In the genomic region with DNA sequence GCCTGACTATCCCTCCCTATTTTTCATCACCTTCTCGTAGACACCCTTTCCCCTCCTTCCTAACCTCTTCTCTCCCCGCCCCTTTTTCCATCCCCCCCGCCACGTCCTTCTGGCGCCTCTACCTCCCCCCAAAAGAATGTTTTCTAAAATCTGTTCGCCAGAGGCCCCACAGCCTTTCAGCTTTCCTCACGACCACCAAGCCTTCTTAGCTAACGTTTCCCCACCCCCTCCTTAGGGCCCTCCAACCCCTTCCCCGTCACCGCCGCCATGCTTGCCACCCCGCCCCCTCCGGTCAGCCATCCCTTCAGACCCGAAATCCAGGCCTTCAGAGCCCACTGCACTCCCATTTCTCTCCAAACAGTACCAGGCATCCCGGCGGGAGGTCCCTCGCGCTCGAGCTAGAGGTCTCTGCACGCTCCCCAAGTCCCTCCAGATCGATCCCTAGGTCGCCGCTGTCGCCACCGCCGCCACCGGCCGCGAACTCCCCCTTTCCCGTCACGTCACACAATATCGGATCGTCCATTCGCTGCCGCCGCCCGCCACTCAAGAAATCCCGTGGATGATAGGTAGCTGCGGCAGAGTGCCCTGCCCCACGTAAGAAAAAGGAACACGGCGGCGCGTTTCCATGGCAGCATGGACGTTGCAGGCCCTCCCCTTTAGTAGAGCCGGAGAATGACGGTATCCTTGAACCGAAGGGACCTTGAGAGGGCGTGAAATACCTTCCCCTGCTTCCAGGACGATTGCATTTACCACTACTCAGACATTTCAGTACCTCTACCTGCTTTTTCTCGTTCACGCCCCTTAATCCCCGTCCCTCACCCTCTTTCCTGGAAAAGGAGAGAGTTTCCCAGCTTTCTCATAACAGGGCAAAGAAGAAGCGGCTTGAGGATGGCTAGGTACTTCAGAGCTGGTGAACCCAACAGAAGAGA, we compare ENCODE assay signal across 1 cellular context.
TF ChIP-seq lines count a peak whose summit lies in the region.

A gene with protein sequence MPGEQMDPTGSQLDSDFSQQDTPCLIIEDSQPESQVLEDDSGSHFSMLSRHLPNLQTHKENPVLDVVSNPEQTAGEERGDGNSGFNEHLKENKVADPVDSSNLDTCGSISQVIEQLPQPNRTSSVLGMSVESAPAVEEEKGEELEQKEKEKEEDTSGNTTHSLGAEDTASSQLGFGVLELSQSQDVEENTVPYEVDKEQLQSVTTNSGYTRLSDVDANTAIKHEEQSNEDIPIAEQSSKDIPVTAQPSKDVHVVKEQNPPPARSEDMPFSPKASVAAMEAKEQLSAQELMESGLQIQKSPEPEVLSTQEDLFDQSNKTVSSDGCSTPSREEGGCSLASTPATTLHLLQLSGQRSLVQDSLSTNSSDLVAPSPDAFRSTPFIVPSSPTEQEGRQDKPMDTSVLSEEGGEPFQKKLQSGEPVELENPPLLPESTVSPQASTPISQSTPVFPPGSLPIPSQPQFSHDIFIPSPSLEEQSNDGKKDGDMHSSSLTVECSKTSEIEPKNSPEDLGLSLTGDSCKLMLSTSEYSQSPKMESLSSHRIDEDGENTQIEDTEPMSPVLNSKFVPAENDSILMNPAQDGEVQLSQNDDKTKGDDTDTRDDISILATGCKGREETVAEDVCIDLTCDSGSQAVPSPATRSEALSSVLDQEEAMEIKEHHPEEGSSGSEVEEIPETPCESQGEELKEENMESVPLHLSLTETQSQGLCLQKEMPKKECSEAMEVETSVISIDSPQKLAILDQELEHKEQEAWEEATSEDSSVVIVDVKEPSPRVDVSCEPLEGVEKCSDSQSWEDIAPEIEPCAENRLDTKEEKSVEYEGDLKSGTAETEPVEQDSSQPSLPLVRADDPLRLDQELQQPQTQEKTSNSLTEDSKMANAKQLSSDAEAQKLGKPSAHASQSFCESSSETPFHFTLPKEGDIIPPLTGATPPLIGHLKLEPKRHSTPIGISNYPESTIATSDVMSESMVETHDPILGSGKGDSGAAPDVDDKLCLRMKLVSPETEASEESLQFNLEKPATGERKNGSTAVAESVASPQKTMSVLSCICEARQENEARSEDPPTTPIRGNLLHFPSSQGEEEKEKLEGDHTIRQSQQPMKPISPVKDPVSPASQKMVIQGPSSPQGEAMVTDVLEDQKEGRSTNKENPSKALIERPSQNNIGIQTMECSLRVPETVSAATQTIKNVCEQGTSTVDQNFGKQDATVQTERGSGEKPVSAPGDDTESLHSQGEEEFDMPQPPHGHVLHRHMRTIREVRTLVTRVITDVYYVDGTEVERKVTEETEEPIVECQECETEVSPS (N-terminal part only) (minus strand): TSS at position 484 of the 929 bp plus-strand sequence. CDS start 113 bp downstream, at position 371.

TF ChIP-seq in HepG2, 621 proteins besides CTCF, POLR2A, EP300 and RAD21 (continued from another document and continues in another):
- TF ChIP-seq, protein P1, sequence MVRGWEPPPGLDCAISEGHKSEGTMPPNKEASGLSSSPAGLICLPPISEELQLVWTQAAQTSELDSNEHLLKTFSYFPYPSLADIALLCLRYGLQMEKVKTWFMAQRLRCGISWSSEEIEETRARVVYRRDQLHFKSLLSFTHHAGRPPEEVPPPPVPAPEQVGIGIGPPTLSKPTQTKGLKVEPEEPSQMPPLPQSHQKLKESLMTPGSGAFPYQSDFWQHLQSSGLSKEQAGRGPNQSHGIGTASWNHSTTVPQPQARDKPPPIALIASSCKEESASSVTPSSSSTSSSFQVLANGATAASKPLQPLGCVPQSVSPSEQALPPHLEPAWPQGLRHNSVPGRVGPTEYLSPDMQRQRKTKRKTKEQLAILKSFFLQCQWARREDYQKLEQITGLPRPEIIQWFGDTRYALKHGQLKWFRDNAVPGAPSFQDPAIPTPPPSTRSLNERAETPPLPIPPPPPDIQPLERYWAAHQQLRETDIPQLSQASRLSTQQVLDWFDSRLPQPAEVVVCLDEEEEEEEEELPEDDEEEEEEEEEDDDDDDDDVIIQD (CRISPR knock-in tag; IDR thresholded peaks at IDR 0.05; ENCODE audit: low read depth): 0 out of 2 replicates have a peak, but pooled peaks have one; percentile 27
- TF ChIP-seq CAMTA2 (CRISPR knock-in tag; IDR thresholded peaks at IDR 0.05; ENCODE audit: borderline replicate concordance) (0 out of 2 replicates have a peak, but pooled peaks have one; percentile 46), PAX8 (CRISPR knock-in tag; IDR thresholded peaks at IDR 0.05; ENCODE audit: borderline replicate concordance) (no peak), SOX5 (CRISPR knock-in tag; IDR thresholded peaks at IDR 0.05; ENCODE audit: borderline replicate concordance) (0 out of 2 replicates have a peak, but pooled peaks have one; percentile 14), KDM5A (IDR thresholded peaks at IDR 0.05; ENCODE audit: borderline replicate concordance, low read length) (peak; percentile 41; the same call in 1 of the 2 replicates), KAT8 (CRISPR knock-in tag; IDR thresholded peaks at IDR 0.05) (peak; percentile 43; the same call in 1 of the 2 replicates), ZNF563 (CRISPR knock-in tag; IDR thresholded peaks at IDR 0.05) (no peak; the same call in 1 of the 2 replicates), KMT2A (CRISPR knock-in tag; IDR thresholded peaks at IDR 0.05) (0 out of 2 replicates have a peak, but pooled peaks have one; percentile 24), KLF6 (CRISPR knock-in tag; IDR thresholded peaks at IDR 0.05) (no peak), ZMYM4 (CRISPR knock-in tag; IDR thresholded peaks at IDR 0.05) (peak; percentile 22; the same call in 1 of the 2 replicates), ARNT2 (CRISPR knock-in tag; IDR thresholded peaks at IDR 0.05; ENCODE audit: low read depth) (0 out of 2 replicates have a peak, but pooled peaks have one; percentile 34), ZNF737 (CRISPR knock-in tag; IDR thresholded peaks at IDR 0.05; ENCODE audit: borderline replicate concordance) (no peak), POLR2G (IDR thresholded peaks at IDR 0.05; ENCODE audit: low read depth, low read length) (peak; percentile 54), YEATS2 (CRISPR knock-in tag; IDR thresholded peaks at IDR 0.05; ENCODE audit: borderline replicate concordance) (peak; percentile 48; the same call in 1 of the 2 replicates), ZFY (CRISPR knock-in tag; IDR thresholded peaks at IDR 0.05) (no peak; the same call in 1 of the 2 replicates), HNRNPL (IDR thresholded peaks at IDR 0.05; ENCODE audit: low read depth, low read length) (no peak), TCF7L2 (IDR thresholded peaks at IDR 0.05; ENCODE audit: low read depth, low read length) (no peak), BHLHE40 (IDR thresholded peaks at IDR 0.05; ENCODE audit: low read length) (no peak), ZNF792 (CRISPR knock-in tag; IDR thresholded peaks at IDR 0.05) (peak; percentile 62; the same call in 1 of the 2 replicates), MAFF (IDR thresholded peaks at IDR 0.05; ENCODE audit: low read depth, low read length) (no peak), ZMAT3 (CRISPR knock-in tag; conservative IDR thresholded peaks at IDR 0.05) (no peak), CREM (IDR thresholded peaks at IDR 0.05) (peak; percentile 94), CREM (CRISPR knock-in tag; IDR thresholded peaks at IDR 0.05) (0 out of 2 replicates have a peak, but pooled peaks have one; percentile 54)
- TF ChIP-seq, protein P2, sequence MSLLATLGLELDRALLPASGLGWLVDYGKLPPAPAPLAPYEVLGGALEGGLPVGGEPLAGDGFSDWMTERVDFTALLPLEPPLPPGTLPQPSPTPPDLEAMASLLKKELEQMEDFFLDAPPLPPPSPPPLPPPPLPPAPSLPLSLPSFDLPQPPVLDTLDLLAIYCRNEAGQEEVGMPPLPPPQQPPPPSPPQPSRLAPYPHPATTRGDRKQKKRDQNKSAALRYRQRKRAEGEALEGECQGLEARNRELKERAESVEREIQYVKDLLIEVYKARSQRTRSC (CRISPR knock-in tag; IDR thresholded peaks at IDR 0.05; ENCODE audit: low read depth): 0 out of 2 replicates have a peak, but pooled peaks have one; percentile 66
- TF ChIP-seq, protein P3, sequence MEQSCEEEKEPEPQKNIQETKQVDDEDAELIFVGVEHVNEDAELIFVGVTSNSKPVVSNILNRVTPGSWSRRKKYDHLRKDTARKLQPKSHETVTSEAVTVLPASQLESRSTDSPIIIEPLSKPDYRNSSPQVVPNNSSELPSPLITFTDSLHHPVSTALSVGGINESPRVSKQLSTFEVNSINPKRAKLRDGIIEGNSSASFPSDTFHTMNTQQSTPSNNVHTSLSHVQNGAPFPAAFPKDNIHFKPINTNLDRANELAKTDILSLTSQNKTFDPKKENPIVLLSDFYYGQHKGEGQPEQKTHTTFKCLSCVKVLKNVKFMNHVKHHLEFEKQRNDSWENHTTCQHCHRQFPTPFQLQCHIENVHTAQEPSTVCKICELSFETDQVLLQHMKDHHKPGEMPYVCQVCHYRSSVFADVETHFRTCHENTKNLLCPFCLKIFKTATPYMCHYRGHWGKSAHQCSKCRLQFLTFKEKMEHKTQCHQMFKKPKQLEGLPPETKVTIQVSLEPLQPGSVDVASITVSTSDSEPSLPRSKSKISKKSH (CRISPR knock-in tag; IDR thresholded peaks at IDR 0.05; ENCODE audit: borderline replicate concordance): peak; percentile 29; the same call in 1 of the 2 replicates
- TF ChIP-seq, protein P4, sequence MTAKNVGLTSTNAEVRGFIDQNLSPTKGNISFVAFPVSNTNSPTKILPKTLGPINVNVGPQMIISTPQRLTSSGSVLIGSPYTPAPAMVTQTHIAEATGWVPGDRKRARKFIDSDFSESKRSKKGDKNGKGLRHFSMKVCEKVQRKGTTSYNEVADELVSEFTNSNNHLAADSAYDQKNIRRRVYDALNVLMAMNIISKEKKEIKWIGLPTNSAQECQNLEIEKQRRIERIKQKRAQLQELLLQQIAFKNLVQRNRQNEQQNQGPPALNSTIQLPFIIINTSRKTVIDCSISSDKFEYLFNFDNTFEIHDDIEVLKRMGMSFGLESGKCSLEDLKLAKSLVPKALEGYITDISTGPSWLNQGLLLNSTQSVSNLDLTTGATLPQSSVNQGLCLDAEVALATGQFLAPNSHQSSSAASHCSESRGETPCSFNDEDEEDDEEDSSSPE (CRISPR knock-in tag; IDR thresholded peaks at IDR 0.05): 0 out of 2 replicates have a peak, but pooled peaks have one; percentile 43
- TF ChIP-seq, protein P5, sequence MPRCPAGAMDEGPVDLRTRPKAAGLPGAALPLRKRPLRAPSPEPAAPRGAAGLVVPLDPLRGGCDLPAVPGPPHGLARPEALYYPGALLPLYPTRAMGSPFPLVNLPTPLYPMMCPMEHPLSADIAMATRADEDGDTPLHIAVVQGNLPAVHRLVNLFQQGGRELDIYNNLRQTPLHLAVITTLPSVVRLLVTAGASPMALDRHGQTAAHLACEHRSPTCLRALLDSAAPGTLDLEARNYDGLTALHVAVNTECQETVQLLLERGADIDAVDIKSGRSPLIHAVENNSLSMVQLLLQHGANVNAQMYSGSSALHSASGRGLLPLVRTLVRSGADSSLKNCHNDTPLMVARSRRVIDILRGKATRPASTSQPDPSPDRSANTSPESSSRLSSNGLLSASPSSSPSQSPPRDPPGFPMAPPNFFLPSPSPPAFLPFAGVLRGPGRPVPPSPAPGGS (CRISPR knock-in tag; IDR thresholded peaks at IDR 0.05): peak; percentile 61; the same call in 1 of the 2 replicates
- TF ChIP-seq, protein P6, sequence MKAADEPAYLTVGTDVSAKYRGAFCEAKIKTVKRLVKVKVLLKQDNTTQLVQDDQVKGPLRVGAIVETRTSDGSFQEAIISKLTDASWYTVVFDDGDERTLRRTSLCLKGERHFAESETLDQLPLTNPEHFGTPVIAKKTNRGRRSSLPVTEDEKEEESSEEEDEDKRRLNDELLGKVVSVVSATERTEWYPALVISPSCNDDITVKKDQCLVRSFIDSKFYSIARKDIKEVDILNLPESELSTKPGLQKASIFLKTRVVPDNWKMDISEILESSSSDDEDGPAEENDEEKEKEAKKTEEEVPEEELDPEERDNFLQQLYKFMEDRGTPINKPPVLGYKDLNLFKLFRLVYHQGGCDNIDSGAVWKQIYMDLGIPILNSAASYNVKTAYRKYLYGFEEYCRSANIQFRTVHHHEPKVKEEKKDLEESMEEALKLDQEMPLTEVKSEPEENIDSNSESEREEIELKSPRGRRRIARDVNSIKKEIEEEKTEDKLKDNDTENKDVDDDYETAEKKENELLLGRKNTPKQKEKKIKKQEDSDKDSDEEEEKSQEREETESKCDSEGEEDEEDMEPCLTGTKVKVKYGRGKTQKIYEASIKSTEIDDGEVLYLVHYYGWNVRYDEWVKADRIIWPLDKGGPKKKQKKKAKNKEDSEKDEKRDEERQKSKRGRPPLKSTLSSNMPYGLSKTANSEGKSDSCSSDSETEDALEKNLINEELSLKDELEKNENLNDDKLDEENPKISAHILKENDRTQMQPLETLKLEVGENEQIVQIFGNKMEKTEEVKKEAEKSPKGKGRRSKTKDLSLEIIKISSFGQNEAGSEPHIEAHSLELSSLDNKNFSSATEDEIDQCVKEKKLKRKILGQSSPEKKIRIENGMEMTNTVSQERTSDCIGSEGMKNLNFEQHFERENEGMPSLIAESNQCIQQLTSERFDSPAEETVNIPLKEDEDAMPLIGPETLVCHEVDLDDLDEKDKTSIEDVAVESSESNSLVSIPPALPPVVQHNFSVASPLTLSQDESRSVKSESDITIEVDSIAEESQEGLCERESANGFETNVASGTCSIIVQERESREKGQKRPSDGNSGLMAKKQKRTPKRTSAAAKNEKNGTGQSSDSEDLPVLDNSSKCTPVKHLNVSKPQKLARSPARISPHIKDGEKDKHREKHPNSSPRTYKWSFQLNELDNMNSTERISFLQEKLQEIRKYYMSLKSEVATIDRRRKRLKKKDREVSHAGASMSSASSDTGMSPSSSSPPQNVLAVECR (CRISPR knock-in tag; IDR thresholded peaks at IDR 0.05; ENCODE audit: borderline replicate concordance): peak; percentile 84; the same call in 1 of the 2 replicates
- TF ChIP-seq, protein P7, sequence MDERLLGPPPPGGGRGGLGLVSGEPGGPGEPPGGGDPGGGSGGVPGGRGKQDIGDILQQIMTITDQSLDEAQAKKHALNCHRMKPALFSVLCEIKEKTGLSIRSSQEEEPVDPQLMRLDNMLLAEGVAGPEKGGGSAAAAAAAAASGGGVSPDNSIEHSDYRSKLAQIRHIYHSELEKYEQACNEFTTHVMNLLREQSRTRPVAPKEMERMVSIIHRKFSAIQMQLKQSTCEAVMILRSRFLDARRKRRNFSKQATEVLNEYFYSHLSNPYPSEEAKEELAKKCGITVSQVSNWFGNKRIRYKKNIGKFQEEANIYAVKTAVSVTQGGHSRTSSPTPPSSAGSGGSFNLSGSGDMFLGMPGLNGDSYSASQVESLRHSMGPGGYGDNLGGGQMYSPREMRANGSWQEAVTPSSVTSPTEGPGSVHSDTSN (CRISPR knock-in tag; IDR thresholded peaks at IDR 0.05): peak; percentile 98
